Comparison of ENCODE assay signal across 18 cellular contexts in genomic region chr10:76723781-76724336, GRCh38.
DNase-seq lines count a peak whose midpoint lies in the region; ATAC-seq and TF ChIP-seq lines count a peak whose summit lies in the region.
"Had no signal": no experiment of that assay in that cellular context is flagged by ENCODE, and none has a peak within 500 bp of the region (broad histone marks: within the 10 kb centered on the region; RNA-seq: fewer than 3 reads in every experiment).

No MANE protein-coding gene starts in this region.

- H3K56ac ChIP-seq in mesendoderm (ENCODE audit: low read length): no peak overlapping the region

- no peak overlapping the region for H2AFZ ChIP-seq in GM23338

- H2BK120ac ChIP-seq in mesendoderm (ENCODE audit: low read depth, low read length): no peak overlapping the region

- H3K9me3 ChIP-seq in NT2/D1 (ENCODE audit: insufficient read depth, low read length): no peaks in the 10 kb centered on the region
- H3K9me3 ChIP-seq: BLaER1 treated with 17β-estradiol and CSF1 and Interleukin-3, amounts not matched to agents 10 nM and 100 nM had no signal

- H3K9ac ChIP-seq in NT2/D1 (ENCODE audit: insufficient read length, low read depth) (no peak overlapping the region), mesendoderm (ENCODE audit: low read length) (no peak overlapping the region)
- H3K9ac ChIP-seq: BLaER1 treated with 17β-estradiol and CSF1 and Interleukin-3, amounts not matched to agents 10 nM and 100 nM had no signal

- no peak overlapping the region for H3K18ac ChIP-seq in mesendoderm (ENCODE audit: low read length)

- TF ChIP-seq CTCF in GM23338 (conservative IDR thresholded peaks at IDR 0.05; ENCODE audit: low read depth in 2 of 2): no peak
- TF ChIP-seq CTCF in dorsolateral prefrontal cortex (IDR thresholded peaks at IDR 0.05 in 54 of 56, conservative IDR thresholded peaks at IDR 0.05 in 2 of 56; ENCODE audit: low read depth in 1 of 56, partially characterized antibody in 56 of 56): no peak

- H3K4me1 ChIP-seq in GM23338 (ENCODE audit: insufficient read depth): peaks cover 12% of the 10 kb centered on the region
- H3K4me1 ChIP-seq in NT2/D1 (ENCODE audit: insufficient read depth, insufficient read length): no peaks in the 10 kb centered on the region
- peaks cover 4% of the 10 kb centered on the region for H3K4me1 ChIP-seq in mesendoderm (ENCODE audit: control insufficient read depth, low read depth, low read length)
- H3K4me1 ChIP-seq: BLaER1 treated with 17β-estradiol and CSF1 and Interleukin-3, amounts not matched to agents 10 nM and 100 nM had no signal

- H3K27ac Mint-ChIP-seq in GM23338: no peak overlapping the region
- H3K27ac Mint-ChIP-seq: CD8-positive, alpha-beta T cell; T-helper 1 cell treated with Interleukin-12 subunit alpha and Interleukin-12 subunit beta and Interleukin-4 antibody, amounts not matched to agents 30 μg/mL and 1 μg/mL, for 36 hours had no signal

- H4K8ac ChIP-seq in mesendoderm (ENCODE audit: low read depth, low read length): no peak overlapping the region

- no peaks in the 10 kb centered on the region for H3F3A ChIP-seq in GM23338 (replicated peaks; ENCODE audit: low read depth)

- no peaks in the 10 kb centered on the region; the same call in 1 of the 2 replicates for H3K36me3 ChIP-seq in GM23338 (ENCODE audit: insufficient read depth)
- H3K36me3 ChIP-seq in NT2/D1 (ENCODE audit: insufficient read depth, insufficient read length, low read length): no peaks in the 10 kb centered on the region
- H3K36me3 ChIP-seq in mesendoderm (ENCODE audit: control insufficient read depth, insufficient read depth, low read length): no peaks in the 10 kb centered on the region
- H3K36me3 ChIP-seq: BLaER1 treated with 17β-estradiol and CSF1 and Interleukin-3, amounts not matched to agents 10 nM and 100 nM had no signal

- H3K79me2 ChIP-seq in GM23338 (replicated peaks; ENCODE audit: insufficient read depth): no peaks in the 10 kb centered on the region
- no peaks in the 10 kb centered on the region for H3K79me2 ChIP-seq in mesendoderm (ENCODE audit: control insufficient read depth, insufficient read depth, low read length)

- no peaks in the 10 kb centered on the region for H3K27me3 Mint-ChIP-seq in GM23338 (ENCODE audit: insufficient read depth, low read depth, poor library complexity)

- H3K4me1 Mint-ChIP-seq in GM23338: no peaks in the 10 kb centered on the region

- no peaks in the 10 kb centered on the region for H3K79me1 ChIP-seq in mesendoderm (ENCODE audit: low read length)

- no peak overlapping the region for H3K4me3 Mint-ChIP-seq in GM23338
- H3K4me3 Mint-ChIP-seq: CD8-positive, alpha-beta T cell; T-helper 1 cell treated with Interleukin-12 subunit alpha and Interleukin-12 subunit beta and Interleukin-4 antibody, amounts not matched to agents 30 μg/mL and 1 μg/mL, for 36 hours had no signal

- intact Hi-C loops in dorsolateral prefrontal cortex (cut with DNase I) (no loop called here), left cardiac atrium (cut with DNase I) (no loop called here)

- H3K4me2 ChIP-seq in GM23338 (peak overlapping the region; percentile 60), mesendoderm (ENCODE audit: low read length) (no peak overlapping the region)
- H3K4me2 ChIP-seq: BLaER1 treated with 17β-estradiol and CSF1 and Interleukin-3, amounts not matched to agents 10 nM and 100 nM had no signal

- ATAC-seq in GM23338 (peak; percentile 57), left cardiac atrium (no peak)
- ATAC-seq: CD8-positive, alpha-beta T cell; K562; PC-3 had no signal

- no peak overlapping the region for H3K27ac ChIP-seq in GM23338 (ENCODE audit: low read depth)
- no peak overlapping the region for H3K27ac ChIP-seq in mesendoderm (ENCODE audit: low read depth, low read length)
- no peak overlapping the region for H3K27ac ChIP-seq in dorsolateral prefrontal cortex
- H3K27ac ChIP-seq: BLaER1 treated with 17β-estradiol and CSF1 and Interleukin-3, amounts not matched to agents 10 nM and 100 nM had no signal

- DNase-seq in GM23338 (ENCODE audit: low spot score) (peak; percentile 6), NCI-H2227 (lab: John Stamatoyannopoulos, UW; ENCODE audit: unreplicated experiment) (peak; percentile 41), NT2/D1 (ENCODE audit: low read depth, low spot score) (peak; percentile 8), mesendoderm (peak; percentile 10), NCI-H510A (lab: John Stamatoyannopoulos, UW) (no peak), mucosa of gallbladder (ENCODE audit: low spot score) (no peak), dorsolateral prefrontal cortex (no peak), left cardiac atrium (no peak)
- DNase-seq: CD8-positive, alpha-beta T cell; DMS79; NCI-H2029; NCI-H524 treated with DMSO at 0.1 percent for 48 hours; PC-3; RPMI8226; SHP77 treated with DMSO at 0.1 percent for 48 hours had no signal

- WGBS in mesendoderm (ENCODE audit: extremely low coverage, insufficient coverage, low lambda C conversion rate): no CpG with 5 or more reads among the region's 9 CpGs

- H2BK5ac ChIP-seq in mesendoderm (ENCODE audit: low read length): no peak overlapping the region

- peaks cover 4% of the 10 kb centered on the region; the same call in 1 of the 2 replicates for H3K9me2 ChIP-seq in GM23338 (ENCODE audit: insufficient read depth)

- H2AK5ac ChIP-seq in mesendoderm (ENCODE audit: low read length): no peak overlapping the region

- no peaks in the 10 kb centered on the region for H3K27me3 ChIP-seq in GM23338 (ENCODE audit: insufficient read depth)
- no peaks in the 10 kb centered on the region for H3K27me3 ChIP-seq in NT2/D1 (ENCODE audit: insufficient read depth, insufficient read length)
- H3K27me3 ChIP-seq in mesendoderm (ENCODE audit: insufficient read depth, low read length, poor library complexity): no peaks in the 10 kb centered on the region
- peaks cover 0 to 20% (median 0%) of the 10 kb centered on the region in 45 donors for H3K27me3 ChIP-seq in dorsolateral prefrontal cortex
- H3K27me3 ChIP-seq: BLaER1 treated with 17β-estradiol and CSF1 and Interleukin-3, amounts not matched to agents 10 nM and 100 nM had no signal

- H3K9me3 Mint-ChIP-seq in GM23338: no peaks in the 10 kb centered on the region
- H3K9me3 Mint-ChIP-seq: T-helper 1 cell treated with Interleukin-12 subunit alpha and Interleukin-12 subunit beta and Interleukin-4 antibody, amounts not matched to agents 30 μg/mL and 1 μg/mL, for 36 hours had no signal

- no peak overlapping the region for H4K5ac ChIP-seq in mesendoderm (ENCODE audit: low read length)

- no peak overlapping the region for H3K4ac ChIP-seq in mesendoderm (ENCODE audit: low read depth, low read length)

- H4K20me1 ChIP-seq in GM23338 (replicated peaks; ENCODE audit: insufficient read depth): no peaks in the 10 kb centered on the region
- H4K20me1 ChIP-seq: BLaER1 treated with 17β-estradiol and CSF1 and Interleukin-3, amounts not matched to agents 10 nM and 100 nM had no signal

- no peak overlapping the region for H2BK15ac ChIP-seq in mesendoderm (replicated peaks; ENCODE audit: low read depth)

- H3K4me3 ChIP-seq in GM23338 (no peak overlapping the region), NT2/D1 (ENCODE audit: insufficient read length, low read depth) (no peak overlapping the region), mesendoderm (ENCODE audit: low read length) (no peak overlapping the region), dorsolateral prefrontal cortex (no peak overlapping the region)
- H3K4me3 ChIP-seq: BLaER1 treated with 17β-estradiol and CSF1 and Interleukin-3, amounts not matched to agents 10 nM and 100 nM; K562 had no signal

- no peak overlapping the region for H3K23ac ChIP-seq in mesendoderm (ENCODE audit: low read length)

- no peaks in the 10 kb centered on the region for H3K36me3 Mint-ChIP-seq in GM23338 (ENCODE audit: low read depth)
- H3K36me3 Mint-ChIP-seq: CD8-positive, alpha-beta T cell had no signal

Comparison
In these comparisons a context has a peak if more than half of its experiments do, and no peak if none do; other contexts are left out.
1. DNase-seq: peak in GM23338 (single experiment), NCI-H2227 (single experiment), NT2/D1 (single experiment) and mesendoderm (single experiment); none in NCI-H510A (single experiment), mucosa of gallbladder (single experiment), dorsolateral prefrontal cortex (0 of 10) and left cardiac atrium (single experiment).